ENCODE assay signal across 25 cellular contexts in the genomic region with DNA sequence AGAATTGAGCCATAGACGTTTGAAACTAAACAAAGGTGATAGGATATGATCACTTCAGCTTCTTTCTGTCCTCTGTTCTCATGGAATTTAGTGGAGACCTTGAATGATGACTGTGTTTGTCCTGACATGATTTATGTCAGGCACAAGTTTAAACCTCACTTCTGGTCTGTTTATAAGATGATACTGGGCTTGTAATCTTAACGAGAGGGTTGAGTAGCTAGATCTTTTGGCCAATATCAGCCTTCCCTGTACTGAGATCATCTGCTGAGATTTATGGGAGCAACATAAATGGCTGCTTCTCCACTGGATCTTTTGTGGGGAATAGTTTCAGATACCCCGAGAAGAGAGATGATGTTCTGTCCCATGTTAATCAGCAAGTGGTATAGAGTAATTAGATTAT.
A peak's percentile ranks its signal among the peaks of the same experiment; 100 is the strongest.
DNase-seq lines count a peak whose midpoint lies in the region; ATAC-seq and TF ChIP-seq lines count a peak whose summit lies in the region.
"Had no signal": no experiment of that assay in that cellular context is flagged by ENCODE, and none has a peak within 500 bp of the region (broad histone marks: within the 10 kb centered on the region; RNA-seq: fewer than 3 reads in every experiment).

No MANE protein-coding gene starts in this region.

- no peaks in the 10 kb centered on the region for H3K9me3 ChIP-seq in SK-N-MC (ENCODE audit: low read depth, low read length)
- H3K9me3 ChIP-seq: A549, BE2C, BLaER1 had no signal

- no peak for ATAC-seq in HG03378 (IDR thresholded peaks at IDR 0.05; ENCODE audit: unreplicated experiment)
- ATAC-seq: A549, GM12878 had no signal

- no peaks in the 10 kb centered on the region for H3K36me3 ChIP-seq in SK-N-MC (ENCODE audit: insufficient read depth, low read length)
- H3K36me3 ChIP-seq: BE2C, BLaER1 had no signal

- DNase-seq in NCI-H82 (lab: John Stamatoyannopoulos, UW) (peak; percentile 25), NCI-H82 treated with DMSO at 0.1 percent for 48 hours (lab: John Stamatoyannopoulos, UW; ENCODE audit: unreplicated experiment) (no peak), HEK293T (ENCODE audit: extremely low spot score) (peak; percentile 62), SK-N-MC (ENCODE audit: low read depth, low spot score) (no peak), hepatic stellate cell (ENCODE audit: low spot score) (no peak)
- no peak for DNase-seq in activated CD8-positive, alpha-beta memory T cell treated with anti-CD3 and anti-CD28 coated beads for 24 hours
- DNase-seq: ACHN; BE2C; C1 segment of cervical spinal cord; CD4-positive, alpha-beta memory T cell; CD4-positive, CD25-positive, alpha-beta regulatory T cell; CD8-positive, alpha-beta memory T cell; COR-L47; DMS 273 treated with DMSO at 0.1 percent for 48 hours; DMS153; DMS53; DMS79; DND-41; EL; GDM1 had no signal

- POLR2A ChIA-PET in HEK293T (lab: Yijun Ruan, JAX), result interaction anchor here (1.2 to 1.5 kb wide), 3 partner anchors 12 to 177 kb away, joined by 3 to 4 read pairs (median 3); a partner anchor contains a TSS

- H3K4me3 ChIP-seq in SK-N-MC, result peak overlapping the region; percentile 29; the same call in 1 of the 2 replicates
- H3K4me3 ChIP-seq: A549, BLaER1, GM12878 had no signal

- H3K27ac ChIP-seq in SK-N-MC, result peak overlapping the region; percentile 70; the same call in 1 of the 2 replicates
- H3K27ac ChIP-seq: 22Rv1, A549, BLaER1 had no signal

- H3K9ac ChIP-seq in SK-N-MC (ENCODE audit: insufficient read length), result no peak overlapping the region
- H3K9ac ChIP-seq: BLaER1 had no signal

- CTCF ChIA-PET in HEK293T (lab: Yijun Ruan, JAX), result interaction anchor here (0.8 to 1.4 kb wide), 5 partner anchors 16 to 540 kb away, joined by 3 to 6 read pairs (median 3); no protein-coding TSS in a partner anchor

TF ChIP-seq in HEK293T, 16 proteins besides CTCF, POLR2A, EP300 and RAD21:
- TF ChIP-seq TARDBP (IDR thresholded peaks at IDR 0.05), result no peak
- no peak for TF ChIP-seq HDGF (IDR thresholded peaks at IDR 0.05; ENCODE audit: borderline replicate concordance)
- TF ChIP-seq, protein P1, sequence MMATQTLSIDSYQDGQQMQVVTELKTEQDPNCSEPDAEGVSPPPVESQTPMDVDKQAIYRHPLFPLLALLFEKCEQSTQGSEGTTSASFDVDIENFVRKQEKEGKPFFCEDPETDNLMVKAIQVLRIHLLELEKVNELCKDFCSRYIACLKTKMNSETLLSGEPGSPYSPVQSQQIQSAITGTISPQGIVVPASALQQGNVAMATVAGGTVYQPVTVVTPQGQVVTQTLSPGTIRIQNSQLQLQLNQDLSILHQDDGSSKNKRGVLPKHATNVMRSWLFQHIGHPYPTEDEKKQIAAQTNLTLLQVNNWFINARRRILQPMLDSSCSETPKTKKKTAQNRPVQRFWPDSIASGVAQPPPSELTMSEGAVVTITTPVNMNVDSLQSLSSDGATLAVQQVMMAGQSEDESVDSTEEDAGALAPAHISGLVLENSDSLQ (IDR thresholded peaks at IDR 0.05), result peak; percentile 97
- no peak for TF ChIP-seq ARNT (IDR thresholded peaks at IDR 0.05)
- no peak for TF ChIP-seq NFRKB (IDR thresholded peaks at IDR 0.05)
- TF ChIP-seq CTBP1 (IDR thresholded peaks at IDR 0.05; ENCODE audit: borderline replicate concordance), result peak; percentile 93
- TF ChIP-seq BHLHE40 (IDR thresholded peaks at IDR 0.05; ENCODE audit: borderline replicate concordance), result no peak
- TF ChIP-seq FOXK2 (IDR thresholded peaks at IDR 0.05), result 0 out of 2 replicates have a peak, but pooled peaks have one; percentile 12
- no peak for TF ChIP-seq SP1 (IDR thresholded peaks at IDR 0.05)
- no peak for TF ChIP-seq ELF4 (IDR thresholded peaks at IDR 0.05)
- no peak for TF ChIP-seq FOXM1 (IDR thresholded peaks at IDR 0.05; ENCODE audit: borderline replicate concordance)
- TF ChIP-seq FOXA1 (IDR thresholded peaks at IDR 0.05), result no peak
- TF ChIP-seq SUZ12 (IDR thresholded peaks at IDR 0.05), result no peak
- no peak for TF ChIP-seq L3MBTL2 (conservative IDR thresholded peaks at IDR 0.05)
- no peak for TF ChIP-seq ZNF384 (IDR thresholded peaks at IDR 0.05)
- TF ChIP-seq LEF1 (IDR thresholded peaks at IDR 0.05; ENCODE audit: borderline replicate concordance), result no peak

Comparison
In these comparisons a context has a peak if more than half of its experiments do, and no peak if none do; other contexts are left out.
1. DNase-seq: peak in NCI-H82 (single experiment) and HEK293T (single experiment); none in NCI-H82 treated with DMSO at 0.1 percent for 48 hours (single experiment), SK-N-MC (single experiment), activated CD8-positive, alpha-beta memory T cell treated with anti-CD3 and anti-CD28 coated beads for 24 hours (single experiment) and hepatic stellate cell (single experiment).